1 cellular context compared by ENCODE assay signal in the genomic region with DNA sequence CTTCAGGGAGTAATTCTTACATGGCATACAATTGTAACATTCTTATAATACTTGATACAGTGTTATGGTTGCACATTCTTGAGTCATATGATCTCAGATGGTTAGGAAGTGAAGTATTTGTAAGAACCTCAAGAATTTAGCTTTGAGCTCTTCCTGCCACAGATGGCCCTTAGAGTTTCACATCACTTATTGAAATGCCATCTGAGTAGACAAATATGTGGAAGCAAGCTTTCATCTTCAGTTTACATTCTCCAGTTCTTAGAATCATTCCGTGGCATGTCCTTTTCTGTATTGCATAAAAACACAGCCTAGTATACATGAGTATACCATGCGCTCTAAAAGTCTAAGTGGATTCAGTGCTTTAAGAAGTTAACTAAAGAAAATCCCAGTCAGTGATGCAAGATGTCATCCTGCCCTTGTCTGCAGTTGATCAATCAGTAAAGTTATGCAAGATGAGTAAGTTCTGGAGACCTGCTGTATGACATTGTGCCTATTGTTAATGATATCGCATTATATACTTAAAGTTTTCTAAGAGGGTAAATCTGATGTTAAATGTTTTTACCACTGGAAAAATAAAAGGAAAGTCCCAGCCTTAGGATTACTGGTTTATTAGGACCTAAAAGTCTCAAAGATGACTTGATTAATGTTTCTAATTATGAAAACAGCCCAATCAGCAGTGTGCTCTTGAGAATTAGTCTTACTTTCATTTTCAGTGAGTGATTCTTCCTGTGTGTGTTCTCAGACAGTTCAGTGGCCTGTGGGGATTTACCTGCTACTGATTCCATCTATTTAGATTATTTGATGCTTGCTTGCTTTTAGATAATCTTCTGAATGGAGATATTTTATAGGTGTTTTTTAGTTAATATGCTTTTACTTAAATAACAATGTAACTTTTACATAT.
TF ChIP-seq lines count a peak whose summit lies in the region.

No MANE protein-coding gene starts in this region.

TF ChIP-seq in SK-N-SH, 30 proteins besides CTCF, POLR2A, EP300 and RAD21 (continued from another document):
- TF ChIP-seq, protein P1, sequence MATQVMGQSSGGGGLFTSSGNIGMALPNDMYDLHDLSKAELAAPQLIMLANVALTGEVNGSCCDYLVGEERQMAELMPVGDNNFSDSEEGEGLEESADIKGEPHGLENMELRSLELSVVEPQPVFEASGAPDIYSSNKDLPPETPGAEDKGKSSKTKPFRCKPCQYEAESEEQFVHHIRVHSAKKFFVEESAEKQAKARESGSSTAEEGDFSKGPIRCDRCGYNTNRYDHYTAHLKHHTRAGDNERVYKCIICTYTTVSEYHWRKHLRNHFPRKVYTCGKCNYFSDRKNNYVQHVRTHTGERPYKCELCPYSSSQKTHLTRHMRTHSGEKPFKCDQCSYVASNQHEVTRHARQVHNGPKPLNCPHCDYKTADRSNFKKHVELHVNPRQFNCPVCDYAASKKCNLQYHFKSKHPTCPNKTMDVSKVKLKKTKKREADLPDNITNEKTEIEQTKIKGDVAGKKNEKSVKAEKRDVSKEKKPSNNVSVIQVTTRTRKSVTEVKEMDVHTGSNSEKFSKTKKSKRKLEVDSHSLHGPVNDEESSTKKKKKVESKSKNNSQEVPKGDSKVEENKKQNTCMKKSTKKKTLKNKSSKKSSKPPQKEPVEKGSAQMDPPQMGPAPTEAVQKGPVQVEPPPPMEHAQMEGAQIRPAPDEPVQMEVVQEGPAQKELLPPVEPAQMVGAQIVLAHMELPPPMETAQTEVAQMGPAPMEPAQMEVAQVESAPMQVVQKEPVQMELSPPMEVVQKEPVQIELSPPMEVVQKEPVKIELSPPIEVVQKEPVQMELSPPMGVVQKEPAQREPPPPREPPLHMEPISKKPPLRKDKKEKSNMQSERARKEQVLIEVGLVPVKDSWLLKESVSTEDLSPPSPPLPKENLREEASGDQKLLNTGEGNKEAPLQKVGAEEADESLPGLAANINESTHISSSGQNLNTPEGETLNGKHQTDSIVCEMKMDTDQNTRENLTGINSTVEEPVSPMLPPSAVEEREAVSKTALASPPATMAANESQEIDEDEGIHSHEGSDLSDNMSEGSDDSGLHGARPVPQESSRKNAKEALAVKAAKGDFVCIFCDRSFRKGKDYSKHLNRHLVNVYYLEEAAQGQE (IDR thresholded peaks at IDR 0.05; ENCODE audit: low read depth, low read length), result no peak
- TF ChIP-seq, protein P2, sequence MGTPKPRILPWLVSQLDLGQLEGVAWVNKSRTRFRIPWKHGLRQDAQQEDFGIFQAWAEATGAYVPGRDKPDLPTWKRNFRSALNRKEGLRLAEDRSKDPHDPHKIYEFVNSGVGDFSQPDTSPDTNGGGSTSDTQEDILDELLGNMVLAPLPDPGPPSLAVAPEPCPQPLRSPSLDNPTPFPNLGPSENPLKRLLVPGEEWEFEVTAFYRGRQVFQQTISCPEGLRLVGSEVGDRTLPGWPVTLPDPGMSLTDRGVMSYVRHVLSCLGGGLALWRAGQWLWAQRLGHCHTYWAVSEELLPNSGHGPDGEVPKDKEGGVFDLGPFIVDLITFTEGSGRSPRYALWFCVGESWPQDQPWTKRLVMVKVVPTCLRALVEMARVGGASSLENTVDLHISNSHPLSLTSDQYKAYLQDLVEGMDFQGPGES (IDR thresholded peaks at IDR 0.05; ENCODE audit: low read depth, low read length), result no peak
